Comparison of ENCODE assay signal across 8 cellular contexts in the genomic region with DNA sequence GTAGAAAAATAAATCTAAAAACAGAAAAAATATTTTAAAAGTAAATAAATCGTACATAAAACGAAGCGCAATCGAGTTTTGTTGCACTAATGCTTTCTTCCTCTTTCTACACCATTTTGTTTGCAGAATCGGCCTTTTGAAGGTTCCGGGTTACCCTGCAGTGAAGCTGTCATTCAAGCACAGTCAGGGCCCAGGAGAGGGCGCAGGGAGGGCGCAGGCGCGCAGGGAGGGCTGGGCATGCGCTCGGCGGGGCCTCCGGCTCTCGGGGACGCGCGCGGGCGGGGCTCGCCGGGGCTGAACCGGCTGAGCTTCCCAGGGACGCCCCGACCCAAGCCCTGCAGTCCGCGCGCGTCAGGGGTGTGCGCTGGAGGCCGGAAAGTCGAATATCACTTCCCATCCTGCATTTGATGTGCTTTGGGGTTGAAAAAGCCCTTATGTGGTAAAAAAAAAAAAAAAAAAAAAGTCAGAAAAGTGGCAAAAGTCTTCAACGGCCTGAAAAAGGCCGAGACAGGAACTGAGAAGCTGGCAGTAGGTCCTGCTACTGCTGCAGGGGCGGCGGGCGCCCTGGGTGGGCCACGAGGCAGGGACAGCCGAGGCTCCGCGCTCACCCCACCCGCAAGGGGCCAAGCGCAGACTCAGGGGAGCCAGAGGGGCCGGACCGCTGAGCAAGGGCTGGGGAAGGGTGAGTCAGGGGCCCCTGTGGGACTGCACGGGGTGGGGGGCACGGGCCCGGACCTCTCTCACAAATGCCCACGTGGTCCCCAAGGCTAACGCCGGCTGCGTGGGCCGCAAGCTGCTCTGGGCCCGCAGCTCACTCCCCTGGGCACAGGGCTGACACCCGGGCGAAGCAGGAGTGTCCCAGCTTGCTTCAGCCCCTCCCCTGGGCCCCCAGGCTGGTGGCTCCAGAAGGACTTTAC. TPM values are rescaled to one million over a fixed set of nuclear protein-coding genes. Genes with fewer than 3 reads are reported as not detected.
DNase-seq lines count a peak whose midpoint lies in the region; ATAC-seq and TF ChIP-seq lines count a peak whose summit lies in the region.

No MANE protein-coding gene starts in this region.

- H3K9me3 ChIP-seq in HAP-1 (no peaks in the 10 kb centered on the region), MM.1S (replicated peaks; ENCODE audit: insufficient read depth, low read length) (no peaks in the 10 kb centered on the region), T-helper 17 cell (ENCODE audit: control insufficient read depth, low read length, poor library complexity, severe bottlenecking) (no peaks in the 10 kb centered on the region), upper lobe of left lung (no peaks in the 10 kb centered on the region)

- peak overlapping the region; percentile 54 for H3K4me3 Mint-ChIP-seq in T-helper 17 cell
- H3K4me3 Mint-ChIP-seq in progenitor cell of endocrine pancreas (ENCODE audit: low read depth) = peak overlapping the region; percentile 60

- H3K4me1 Mint-ChIP-seq in T-helper 17 cell (peaks cover 5% of the 10 kb centered on the region), progenitor cell of endocrine pancreas (ENCODE audit: low read depth) (no peaks in the 10 kb centered on the region)

- H3K27ac Mint-ChIP-seq in T-helper 17 cell (no peak overlapping the region), progenitor cell of endocrine pancreas (no peak overlapping the region)

- no peaks in the 10 kb centered on the region for H3K79me2 ChIP-seq in MM.1S (ENCODE audit: low read length)

- peaks cover 8% of the 10 kb centered on the region for H3K4me1 ChIP-seq in HAP-1
- H3K4me1 ChIP-seq in MM.1S (ENCODE audit: low read length) = no peaks in the 10 kb centered on the region
- peaks cover 5 to 23% (median 13%) of the 10 kb centered on the region in 4 donors for H3K4me1 ChIP-seq in upper lobe of left lung

- ATAC-seq in T-helper 17 cell = peak; percentile 99
- peak; percentile 99 for ATAC-seq in left ventricle myocardium superior
- peak; percentile 96 to 97 for ATAC-seq in upper lobe of left lung (ENCODE audit: low FRiP score in 2 of 2)

- H3K9me3 Mint-ChIP-seq in progenitor cell of endocrine pancreas (ENCODE audit: low read depth) = peaks cover 4% of the 10 kb centered on the region

- no peaks in the 10 kb centered on the region for H3K36me3 Mint-ChIP-seq in T-helper 17 cell (ENCODE audit: low read depth)
- no peaks in the 10 kb centered on the region for H3K36me3 Mint-ChIP-seq in progenitor cell of endocrine pancreas (ENCODE audit: insufficient read depth)

- no peaks in the 10 kb centered on the region for H3K36me3 ChIP-seq in HAP-1 (replicated peaks)
- no peaks in the 10 kb centered on the region for H3K36me3 ChIP-seq in MM.1S (replicated peaks; ENCODE audit: insufficient read depth, low read length)
- no peaks in the 10 kb centered on the region for H3K36me3 ChIP-seq in upper lobe of left lung

- peak overlapping the region; percentile 29; the same call in 1 of the 2 replicates for H3K4me2 ChIP-seq in MM.1S (ENCODE audit: low read depth, low read length)

- intact Hi-C loops in left ventricle myocardium superior (cut with micrococcal nuclease) = no loop called here

- in situ Hi-C loops in HAP-1 (cut with MboI; ENCODE audit: low sequenced_read_pairs) = no loop called here

- H3K27me3 Mint-ChIP-seq in T-helper 17 cell (no peaks in the 10 kb centered on the region), progenitor cell of endocrine pancreas (no peaks in the 10 kb centered on the region)

- no peak overlapping the region for H3K27ac ChIP-seq in MM.1S (ENCODE audit: low read length)
- H3K27ac ChIP-seq in upper lobe of left lung = peak overlapping the region; percentile 71 to 89 (median 83)

- H3F3A ChIP-seq in MM.1S (ENCODE audit: insufficient read depth, low read length) = no peaks in the 10 kb centered on the region

- no peak for TF ChIP-seq EP300 in upper lobe of left lung (IDR thresholded peaks at IDR 0.05)

- TF ChIP-seq CTCF in MM.1S (IDR thresholded peaks at IDR 0.05; ENCODE audit: low read length) (0 out of 2 replicates have a peak, but pooled peaks have one; percentile 10), progenitor cell of endocrine pancreas (IDR thresholded peaks at IDR 0.05; ENCODE audit: unreplicated experiment) (peak; percentile 42), upper lobe of left lung (IDR thresholded peaks at IDR 0.05) (peak in 3 of 6 experiments; percentile 8 to 53 (median 40))

- H4K20me1 ChIP-seq in MM.1S (ENCODE audit: insufficient read depth, low read length) = no peaks in the 10 kb centered on the region

- no peak overlapping the region for H3K9ac ChIP-seq in MM.1S (ENCODE audit: low read length)

- H3K27me3 ChIP-seq in HAP-1 (ENCODE audit: low read depth) (no peaks in the 10 kb centered on the region), MM.1S (replicated peaks; ENCODE audit: insufficient read depth, low read length) (no peaks in the 10 kb centered on the region), upper lobe of left lung (no peaks in the 10 kb centered on the region)

- peak; percentile 36 for DNase-seq in GF-D8 (lab: John Stamatoyannopoulos, UW)
- DNase-seq in HAP-1 (ENCODE audit: low spot score in 2 of 2) = peak; percentile 84 to 91
- DNase-seq in MM.1S = peak; percentile 67
- peak; percentile 75 to 87 (median 80) for DNase-seq in T-helper 17 cell
- peak; percentile 59 to 95 (median 84) for DNase-seq in amygdala (lab: John Stamatoyannopoulos, UW)
- DNase-seq in left ventricle myocardium superior = peak; percentile 95
- DNase-seq in progenitor cell of endocrine pancreas (ENCODE audit: low spot score, unreplicated experiment) = peak; percentile 84
- DNase-seq in upper lobe of left lung = peak; percentile 91 to 98

- peak in 1 of 4 donors; percentile 61 for TF ChIP-seq POLR2A in upper lobe of left lung (IDR thresholded peaks at IDR 0.05)

- H3K4me3 ChIP-seq in HAP-1 (peak overlapping the region; percentile 8; the same call in 1 of the 2 replicates), MM.1S (ENCODE audit: low read length) (no peak overlapping the region), upper lobe of left lung (peak overlapping the region in 3 of 4 donors; percentile 24 to 44 (median 43))

- WGBS in upper lobe of left lung, 2 donors = 25 to 32% methylated on average over 48 to 51 of the region's 56 CpGs

- H3K9me2 ChIP-seq in MM.1S (replicated peaks; ENCODE audit: insufficient read depth, low read length) = no peaks in the 10 kb centered on the region

- no peak overlapping the region for H2AFZ ChIP-seq in MM.1S (ENCODE audit: low read length)

RNA-seq across cellular contexts. Expression of gene THBS2, which starts 40.5 kb away (rescaled TPM):
- total RNA-seq in T-helper 17 cell = not detected
- 10.7 TPM for total RNA-seq in left ventricle myocardium superior
- total RNA-seq in progenitor cell of endocrine pancreas = 0.04 TPM in 1 of 2 replicates, not detected in the other
- 10 to 100 TPM in 5 of 6 donors, 1 to 10 TPM in 1; 5.3 to 43.2 (median 17.3) TPM for total RNA-seq in upper lobe of left lung

Comparison
In these comparisons a context has a peak if more than half of its experiments do, and no peak if none do; other contexts are left out.
1. DNase-seq: peak in every context shown above with its lines; median percentile 95 in left ventricle myocardium superior; 94 in upper lobe of left lung; 88 in HAP-1; 84 in amygdala; 84 in progenitor cell of endocrine pancreas; 80 in T-helper 17 cell; 67 in MM.1S; 36 in GF-D8.